Comparison of ENCODE assay signal across 8 cellular contexts in the genomic region with DNA sequence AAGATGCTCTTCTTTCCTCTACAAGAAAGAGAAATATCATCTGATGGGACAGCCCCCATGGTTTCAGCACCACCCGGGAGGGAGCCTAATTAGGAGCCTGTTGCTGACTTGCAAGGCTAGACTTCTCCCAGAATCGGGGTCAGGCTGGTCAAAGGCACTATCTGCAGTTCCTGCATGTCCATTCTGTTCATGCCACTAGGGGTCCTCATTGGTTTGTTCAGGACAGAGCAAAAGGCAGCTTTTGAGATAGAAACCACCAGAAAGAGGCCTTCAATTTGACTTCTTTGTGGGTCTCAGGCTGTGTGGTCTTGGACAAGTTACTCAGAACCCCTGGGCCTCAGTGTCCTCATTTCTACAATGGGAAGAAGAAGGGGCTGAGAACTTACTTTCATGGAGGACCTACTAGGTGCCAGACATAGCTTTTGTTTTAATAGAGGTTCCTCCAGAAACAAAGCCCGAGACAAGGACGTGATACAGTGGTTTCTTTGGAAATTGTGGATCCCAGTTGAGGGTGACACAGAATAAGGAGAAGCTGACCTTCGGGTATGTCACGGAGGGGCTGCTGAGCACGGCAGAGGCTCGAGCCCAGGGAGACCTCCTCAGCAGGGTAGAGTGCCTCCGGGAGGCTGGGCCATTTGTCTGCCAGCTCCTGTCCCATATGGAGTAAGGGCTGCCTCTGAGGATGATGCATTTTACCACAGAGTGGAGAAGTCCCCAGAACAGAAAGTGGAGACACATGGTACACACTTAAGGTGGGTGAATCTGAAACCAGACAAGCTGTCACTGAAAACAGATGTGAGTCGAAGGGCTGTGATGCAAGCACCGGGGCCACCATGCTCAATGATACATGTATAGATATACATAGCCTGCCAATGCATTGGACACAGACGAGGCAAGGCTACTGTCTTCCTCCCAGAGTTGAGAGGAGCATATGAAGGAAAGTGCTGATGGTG. TPM values are rescaled to one million over a fixed set of nuclear protein-coding genes. Genes with fewer than 3 reads are reported as not detected.
DNase-seq lines count a peak whose midpoint lies in the region; ATAC-seq and TF ChIP-seq lines count a peak whose summit lies in the region.

No MANE protein-coding gene starts in this region.

- no peak overlapping the region for H3K4me3 ChIP-seq in lung
- H3K4me3 ChIP-seq in naive thymus-derived CD4-positive, alpha-beta T cell (ENCODE audit: low read length) = no peak overlapping the region

- peak; percentile 79 for DNase-seq in ELR (ENCODE audit: low read depth)
- DNase-seq in NCI-H748 treated with DMSO at 0.1 percent for 48 hours (lab: John Stamatoyannopoulos, UW) = peak; percentile 32
- DNase-seq in cerebellar cortex (ENCODE audit: low spot score) = peak; percentile 33
- peak; percentile 60 for DNase-seq in lung (ENCODE audit: low spot score)
- DNase-seq in stimulated activated CD4-positive, alpha-beta T cell treated with anti-CD3 and anti-CD28 coated beads, Interleukin-1b, Interleukin-23, amount 100 ng/mL, for 48 hours = no peak
- DNase-seq in naive thymus-derived CD4-positive, alpha-beta T cell = no peak

- no peaks in the 10 kb centered on the region for H3K27me3 ChIP-seq in lung (ENCODE audit: control insufficient read depth, insufficient read depth)
- no peaks in the 10 kb centered on the region for H3K27me3 ChIP-seq in naive thymus-derived CD4-positive, alpha-beta T cell (ENCODE audit: control insufficient read depth in 2 of 2, insufficient read depth in 2 of 2, low read length in 2 of 2)

- H3K4me1 Mint-ChIP-seq in naive thymus-derived CD4-positive, alpha-beta T cell = no peaks in the 10 kb centered on the region

- peaks cover 0 to 2% of the 10 kb centered on the region in 2 donors for H3K9me3 ChIP-seq in lung (ENCODE audit: control insufficient read depth in 2 of 2, insufficient read depth in 1 of 2, low read length in 1 of 2)
- no peaks in the 10 kb centered on the region for H3K9me3 ChIP-seq in naive thymus-derived CD4-positive, alpha-beta T cell (ENCODE audit: control insufficient read depth in 2 of 3, low read length in 3 of 3)

- intact Hi-C loops in naive thymus-derived CD4-positive, alpha-beta T cell (cut with micrococcal nuclease) = no loop called here

- TF ChIP-seq CTCF in lung (IDR thresholded peaks at IDR 0.05; ENCODE audit: control extremely low read depth, extremely low read depth) = no peak

- 73 to 74% methylated on average over 12 of the region's 12 CpGs for WGBS in lung, 2 donors

- no peaks in the 10 kb centered on the region for H3K36me3 Mint-ChIP-seq in naive thymus-derived CD4-positive, alpha-beta T cell

- H3K27ac Mint-ChIP-seq in naive thymus-derived CD4-positive, alpha-beta T cell = no peak overlapping the region

- ATAC-seq in GM19463 (IDR thresholded peaks at IDR 0.05; ENCODE audit: unreplicated experiment) = peak; percentile 74
- peak; percentile 83 for ATAC-seq in HG03442 (IDR thresholded peaks at IDR 0.05; ENCODE audit: unreplicated experiment)
- ATAC-seq in lung (ENCODE audit: insufficient read depth, low FRiP score) = peak; percentile 61
- ATAC-seq in naive thymus-derived CD4-positive, alpha-beta T cell = no peak

- H3K9me3 Mint-ChIP-seq in naive thymus-derived CD4-positive, alpha-beta T cell = peaks cover 0 to 4% (median 0%) of the 10 kb centered on the region in 11 donors

- no peak overlapping the region for H3K4me3 Mint-ChIP-seq in naive thymus-derived CD4-positive, alpha-beta T cell

- H3K4me1 ChIP-seq in lung (ENCODE audit: control insufficient read depth in 2 of 2, insufficient read depth in 2 of 2, low read length in 2 of 2) = no peaks in the 10 kb centered on the region
- no peaks in the 10 kb centered on the region for H3K4me1 ChIP-seq in naive thymus-derived CD4-positive, alpha-beta T cell (ENCODE audit: control insufficient read depth in 2 of 2, insufficient read depth in 2 of 2, low read length in 2 of 2)

- no peak overlapping the region for H3K27ac ChIP-seq in lung (ENCODE audit: low read depth in 1 of 2, low read length in 1 of 2)
- H3K27ac ChIP-seq in naive thymus-derived CD4-positive, alpha-beta T cell (ENCODE audit: low read depth, low read length) = no peak overlapping the region

- no peaks in the 10 kb centered on the region for H3K36me3 ChIP-seq in lung (ENCODE audit: control insufficient read depth in 2 of 2, insufficient read depth in 2 of 2, low read length in 2 of 2)
- no peaks in the 10 kb centered on the region for H3K36me3 ChIP-seq in naive thymus-derived CD4-positive, alpha-beta T cell (ENCODE audit: control insufficient read depth in 2 of 3, insufficient read depth in 3 of 3, low read length in 3 of 3)

- CTCF ChIA-PET in naive thymus-derived CD4-positive, alpha-beta T cell (lab: Charles Lee) = no interaction called here

- POLR2A ChIA-PET in naive thymus-derived CD4-positive, alpha-beta T cell (lab: Charles Lee) = no interaction called here

- H3K27me3 Mint-ChIP-seq in naive thymus-derived CD4-positive, alpha-beta T cell = peaks cover 0 to 11% (median 0%) of the 10 kb centered on the region in 5 donors

RNA-seq across cellular contexts. Expression of gene NEUROD6, which starts 33.1 kb away (rescaled TPM):
- not detected for total RNA-seq in lung
- polyA plus RNA-seq in lung = not detected
- not detected for total RNA-seq in naive thymus-derived CD4-positive, alpha-beta T cell
- polyA plus RNA-seq in naive thymus-derived CD4-positive, alpha-beta T cell = not detected

Comparison
In these comparisons a context has a peak if more than half of its experiments do, and no peak if none do; other contexts are left out.
1. DNase-seq: peak in ELR (single experiment), NCI-H748 treated with DMSO at 0.1 percent for 48 hours (single experiment), cerebellar cortex (single experiment) and lung (single experiment); none in stimulated activated CD4-positive, alpha-beta T cell treated with anti-CD3 and anti-CD28 coated beads, Interleukin-1b, Interleukin-23, amount 100 ng/mL, for 48 hours (single experiment) and naive thymus-derived CD4-positive, alpha-beta T cell (0 of 9).